ENCODE assay signal across 21 cellular contexts in genomic region chr21:29215709-29216108, GRCh38.
DNase-seq lines count a peak whose midpoint lies in the region; ATAC-seq and TF ChIP-seq lines count a peak whose summit lies in the region.
"Had no signal": no experiment of that assay in that cellular context is flagged by ENCODE, and none has a peak within 500 bp of the region (broad histone marks: within the 10 kb centered on the region; RNA-seq: fewer than 3 reads in every experiment).

No MANE protein-coding gene starts in this region.

- TF ChIP-seq POLR2A in prostate gland (IDR thresholded peaks at IDR 0.05), result no peak

- H3K9me3 Mint-ChIP-seq in activated CD8-positive, alpha-beta memory T cell treated with anti-CD3 and anti-CD28 coated beads, Interleukin-2, amount 10 ng/mL, durations not matched to agents 7 days and 5 days (ENCODE audit: low read depth), result no peaks in the 10 kb centered on the region
- H3K9me3 Mint-ChIP-seq in CD14-positive monocyte, result peaks cover 0 to 2% (median 0%) of the 10 kb centered on the region in 7 donors
- H3K9me3 Mint-ChIP-seq: GM23338 had no signal

- H3K27ac Mint-ChIP-seq in activated CD8-positive, alpha-beta memory T cell treated with anti-CD3 and anti-CD28 coated beads, Interleukin-2, amount 10 ng/mL, durations not matched to agents 7 days and 5 days, result no peak overlapping the region
- no peak overlapping the region for H3K27ac Mint-ChIP-seq in CD14-positive monocyte
- H3K27ac Mint-ChIP-seq: activated naive CD4-positive, alpha-beta T cell treated with anti-CD3 and anti-CD28 coated beads, Interleukin-2, amount 50 U/mL, for 72 hours; GM23338 had no signal

- no peak overlapping the region for H3K9ac ChIP-seq in SK-N-SH

- H3K4me3 ChIP-seq in HFF-Myc (replicated peaks; ENCODE audit: low read depth, low read length) (no peak overlapping the region), SK-N-SH (ENCODE audit: low read depth in 2 of 2, low read length in 1 of 2) (no peak overlapping the region), fibroblast of the aortic adventitia (ENCODE audit: low read depth, low read length) (no peak overlapping the region), prostate gland (no peak overlapping the region), tibial artery (no peak overlapping the region)
- H3K4me3 ChIP-seq: GM23338, right atrium auricular region, tibial nerve had no signal

- H3K4me1 ChIP-seq in SK-N-SH (ENCODE audit: control insufficient read depth in 1 of 2, insufficient read depth in 2 of 2, low read depth in 1 of 2, low read length in 1 of 2) (peaks cover 0 to 9% of the 10 kb centered on the region in 2 experiments; a peak in 1 of 4 replicates), prostate gland (replicated peaks) (no peaks in the 10 kb centered on the region), tibial artery (peaks cover 0 to 5% (median 0%) of the 10 kb centered on the region in 4 donors)
- H3K4me1 ChIP-seq: right atrium auricular region, tibial nerve had no signal

- peaks cover 47% of the 10 kb centered on the region for H3K79me2 ChIP-seq in SK-N-SH (ENCODE audit: insufficient read depth)

- no peak for TF ChIP-seq EP300 in SK-N-SH (IDR thresholded peaks at IDR 0.05; ENCODE audit: borderline replicate concordance in 1 of 2, low read depth in 1 of 2, low read length in 1 of 2)

- H3K9me2 ChIP-seq in SK-N-SH, result no peaks in the 10 kb centered on the region

- H2AFZ ChIP-seq in SK-N-SH (ENCODE audit: low read depth), result no peak overlapping the region
- H2AFZ ChIP-seq: GM23338 had no signal

- H3K36me3 ChIP-seq in SK-N-SH (replicated peaks in 1 of 2; ENCODE audit: control insufficient read depth in 1 of 2, insufficient read depth in 2 of 2, low read length in 1 of 2), result peaks cover 0 to 5% of the 10 kb centered on the region in 2 experiments
- H3K36me3 ChIP-seq in prostate gland, result no peaks in the 10 kb centered on the region
- H3K36me3 ChIP-seq in tibial artery, result no peaks in the 10 kb centered on the region
- H3K36me3 ChIP-seq: right atrium auricular region, tibial nerve had no signal

- H3K4me1 Mint-ChIP-seq in activated CD8-positive, alpha-beta memory T cell treated with anti-CD3 and anti-CD28 coated beads, Interleukin-2, amount 10 ng/mL, durations not matched to agents 7 days and 5 days, result no peaks in the 10 kb centered on the region
- peaks cover 33% of the 10 kb centered on the region for H3K4me1 Mint-ChIP-seq in CD14-positive monocyte
- H3K4me1 Mint-ChIP-seq: naive thymus-derived CD8-positive, alpha-beta T cell; stimulated activated naive CD8-positive, alpha-beta T cell treated with anti-CD3 and anti-CD28 coated beads, Interleukin-15, amount 100 ng/mL, for 72 hours had no signal

- H3K27ac ChIP-seq in SK-N-SH (ENCODE audit: low read depth in 2 of 2, low read length in 1 of 2), result no peak overlapping the region; a peak in 1 of 4 replicates
- H3K27ac ChIP-seq in prostate gland, result peak overlapping the region in 1 of 2 donors; percentile 84
- H3K27ac ChIP-seq in tibial artery, result no peak overlapping the region
- H3K27ac ChIP-seq: right atrium auricular region, tibial nerve had no signal

- peaks cover 2% of the 10 kb centered on the region for H3K27me3 Mint-ChIP-seq in activated CD8-positive, alpha-beta memory T cell treated with anti-CD3 and anti-CD28 coated beads, Interleukin-2, amount 10 ng/mL, durations not matched to agents 7 days and 5 days
- no peaks in the 10 kb centered on the region for H3K27me3 Mint-ChIP-seq in CD14-positive monocyte (ENCODE audit: low read depth in 3 of 3)
- H3K27me3 Mint-ChIP-seq: naive thymus-derived CD8-positive, alpha-beta T cell; stimulated activated naive CD8-positive, alpha-beta T cell treated with anti-CD3 and anti-CD28 coated beads, Interleukin-15, amount 100 ng/mL, for 72 hours had no signal

- no peak for ATAC-seq in activated CD8-positive, alpha-beta memory T cell treated with anti-CD3 and anti-CD28 coated beads, Interleukin-2, amount 10 ng/mL, durations not matched to agents 7 days and 5 days
- ATAC-seq: activated naive CD4-positive, alpha-beta T cell treated with anti-CD3 and anti-CD28 coated beads, Interleukin-2, amount 50 U/mL, for 72 hours; GM23338; naive thymus-derived CD8-positive, alpha-beta T cell; PC-3; stimulated activated naive CD8-positive, alpha-beta T cell treated with anti-CD3 and anti-CD28 coated beads, Interleukin-15, amount 100 ng/mL, for 72 hours had no signal

- peak; percentile 63 for DNase-seq in HFF-Myc (ENCODE audit: extremely low read depth, low read depth)
- no peak for DNase-seq in SK-N-SH
- DNase-seq in fibroblast of the aortic adventitia (ENCODE audit: low read depth), result peak; percentile 52
- peak; percentile 49 for DNase-seq in prostate gland (ENCODE audit: low spot score)
- DNase-seq in activated CD8-positive, alpha-beta memory T cell treated with anti-CD3 and anti-CD28 coated beads, Interleukin-2, amount 10 ng/mL, durations not matched to agents 7 days and 5 days, result no peak
- no peak for DNase-seq in CD14-positive monocyte (ENCODE audit: low spot score)
- no peak for DNase-seq in tibial artery
- no peak for DNase-seq in AML-193 (lab: John Stamatoyannopoulos, UW)
- DNase-seq: COR-L47; DND-41; effector CD8-positive, alpha-beta T cell; KBM-7; naive thymus-derived CD8-positive, alpha-beta T cell; NCI-H1436 treated with DMSO at 0.1 percent for 48 hours; PC-3; SHP77; stimulated activated naive CD8-positive, alpha-beta T cell treated with anti-CD3 and anti-CD28 coated beads, Interleukin-15, amount 100 ng/mL, for 72 hours had no signal

- POLR2A ChIA-PET in SK-N-SH (lab: Yijun Ruan, JAX), result no interaction called here

- H3F3A ChIP-seq in SK-N-SH (replicated peaks; ENCODE audit: insufficient read depth), result peaks cover 14% of the 10 kb centered on the region

- H3K4me3 Mint-ChIP-seq in activated CD8-positive, alpha-beta memory T cell treated with anti-CD3 and anti-CD28 coated beads, Interleukin-2, amount 10 ng/mL, durations not matched to agents 7 days and 5 days, result no peak overlapping the region
- no peak overlapping the region for H3K4me3 Mint-ChIP-seq in CD14-positive monocyte
- H3K4me3 Mint-ChIP-seq: GM23338; naive thymus-derived CD8-positive, alpha-beta T cell; stimulated activated naive CD8-positive, alpha-beta T cell treated with anti-CD3 and anti-CD28 coated beads, Interleukin-15, amount 100 ng/mL, for 72 hours had no signal

- no peaks in the 10 kb centered on the region for H3K9me3 ChIP-seq in SK-N-SH
- H3K9me3 ChIP-seq in prostate gland, result no peaks in the 10 kb centered on the region
- H3K9me3 ChIP-seq in tibial artery, result no peaks in the 10 kb centered on the region
- H3K9me3 ChIP-seq: right atrium auricular region, tibial nerve had no signal

- H3K4me2 ChIP-seq in SK-N-SH, result no peak overlapping the region
- H3K4me2 ChIP-seq: GM23338 had no signal

- intact Hi-C loops in prostate gland (cut with DNase I), result no loop called here
- intact Hi-C loops in CD14-positive monocyte (cut with micrococcal nuclease), result loop anchor here in 1 of 2 donors (5.0 kb wide), 1 partner anchor 82 kb away; the partner anchor contains the start of gene BACH1
- intact Hi-C loops in tibial artery (cut with DNase I; ENCODE audit: low total_unique reads), result no loop called here

- CTCF ChIA-PET in SK-N-SH (lab: Yijun Ruan, JAX), result no interaction called here
- CTCF ChIA-PET in activated CD8-positive, alpha-beta memory T cell treated with anti-CD3 and anti-CD28 coated beads, Interleukin-2, amount 10 ng/mL, durations not matched to agents 7 days and 5 days (lab: Charles Lee), result no interaction called here

- no peak for TF ChIP-seq RAD21 in SK-N-SH (IDR thresholded peaks at IDR 0.05; ENCODE audit: low read length)

- TF ChIP-seq CTCF in HFF-Myc (IDR thresholded peaks at IDR 0.05; ENCODE audit: low read depth, low read length, missing control alignments), result no peak
- TF ChIP-seq CTCF in SK-N-SH (IDR thresholded peaks at IDR 0.05), result no peak
- TF ChIP-seq CTCF in fibroblast of the aortic adventitia (IDR thresholded peaks at IDR 0.05; ENCODE audit: insufficient read depth, low read length), result no peak
- TF ChIP-seq CTCF in prostate gland (IDR thresholded peaks at IDR 0.05), result no peak
- TF ChIP-seq CTCF in CD14-positive monocyte (IDR thresholded peaks at IDR 0.05), result no peak
- no peak for TF ChIP-seq CTCF in tibial artery (IDR thresholded peaks at IDR 0.05)

- no peaks in the 10 kb centered on the region for H3K27me3 ChIP-seq in SK-N-SH (ENCODE audit: insufficient read depth)
- H3K27me3 ChIP-seq in prostate gland (replicated peaks; ENCODE audit: insufficient read depth), result no peaks in the 10 kb centered on the region
- H3K27me3 ChIP-seq in tibial artery, result no peaks in the 10 kb centered on the region
- H3K27me3 ChIP-seq: right atrium auricular region, tibial nerve had no signal

- peaks cover 2% of the 10 kb centered on the region for H3K36me3 Mint-ChIP-seq in activated CD8-positive, alpha-beta memory T cell treated with anti-CD3 and anti-CD28 coated beads, Interleukin-2, amount 10 ng/mL, durations not matched to agents 7 days and 5 days
- H3K36me3 Mint-ChIP-seq in CD14-positive monocyte, result peaks cover 2% of the 10 kb centered on the region in 2 donors
- H3K36me3 Mint-ChIP-seq: activated naive CD4-positive, alpha-beta T cell treated with anti-CD3 and anti-CD28 coated beads, Interleukin-2, amount 50 U/mL, for 72 hours; naive thymus-derived CD8-positive, alpha-beta T cell had no signal

- 59% methylated on average over 2 of the region's 2 CpGs for WGBS in SK-N-SH (ENCODE audit: low lambda C conversion rate)
- WGBS in prostate gland, result 43% methylated on average over 2 of the region's 2 CpGs

- no peaks in the 10 kb centered on the region for H4K20me1 ChIP-seq in SK-N-SH (ENCODE audit: insufficient read depth)

TF ChIP-seq in SK-N-SH, 30 proteins besides CTCF, POLR2A, EP300 and RAD21:
- TF ChIP-seq TAF1 (IDR thresholded peaks at IDR 0.05; ENCODE audit: borderline replicate concordance, low read depth, low read length) (no peak), TCF12 (IDR thresholded peaks at IDR 0.05) (peak; percentile 52)

Comparison
In these comparisons a context has a peak if more than half of its experiments do, and no peak if none do; other contexts are left out.
1. DNase-seq: peak in HFF-Myc (single experiment), fibroblast of the aortic adventitia (single experiment) and prostate gland (single experiment); none in SK-N-SH (single experiment), activated CD8-positive, alpha-beta memory T cell treated with anti-CD3 and anti-CD28 coated beads, Interleukin-2, amount 10 ng/mL, durations not matched to agents 7 days and 5 days (single experiment), CD14-positive monocyte (single experiment), tibial artery (0 of 2) and AML-193 (0 of 2).